In genomic region chr15:57224664-57225063, GRCh38 we compare ENCODE assay signal across 14 cellular contexts.
DNase-seq lines count a peak whose midpoint lies in the region; ATAC-seq, FAIRE-seq and TF ChIP-seq lines count a peak whose summit lies in the region.
"Had no signal": no experiment of that assay in that cellular context is flagged by ENCODE, and none has a peak within 500 bp of the region (broad histone marks: within the 10 kb centered on the region; RNA-seq: fewer than 3 reads in every experiment).

No MANE protein-coding gene starts in this region.

- no peak overlapping the region for H3K4me3 Mint-ChIP-seq in astrocyte (ENCODE audit: unreplicated experiment)
- H3K4me3 Mint-ChIP-seq in immature natural killer cell = no peak overlapping the region
- H3K4me3 Mint-ChIP-seq: stimulated activated memory B cell treated with anti-CD40 and anti-IgM and Interleukin-4, amounts not matched to agents 10 μg/mL and 1 μg/mL and 100 μg/mL, for 72 hours had no signal

- H3K36me3 ChIP-seq in HUES6 (ENCODE audit: control insufficient read depth, insufficient read depth, low read length) = no peaks in the 10 kb centered on the region
- H3K36me3 ChIP-seq in astrocyte (ENCODE audit: insufficient read depth, low read length) = no peaks in the 10 kb centered on the region
- H3K36me3 ChIP-seq: adrenal gland had no signal

- H4K20me1 ChIP-seq in astrocyte (ENCODE audit: insufficient read depth, low read length) = peaks cover 18% of the 10 kb centered on the region

- H3K4me1 Mint-ChIP-seq in astrocyte (ENCODE audit: low read depth, unreplicated experiment) = peaks cover 33% of the 10 kb centered on the region
- peaks cover 0 to 6% of the 10 kb centered on the region in 2 donors for H3K4me1 Mint-ChIP-seq in immature natural killer cell

- no peak overlapping the region for H3K9ac ChIP-seq in HUES6 (ENCODE audit: low read length)
- H3K9ac ChIP-seq in astrocyte (ENCODE audit: low read length) = peak overlapping the region; percentile 47

- H3K4me1 ChIP-seq in HUES6 (ENCODE audit: control insufficient read depth, insufficient read depth, low read length) = peaks cover 9% of the 10 kb centered on the region
- peaks cover 22% of the 10 kb centered on the region for H3K4me1 ChIP-seq in astrocyte (ENCODE audit: insufficient read depth, low read length)

- TF ChIP-seq CTCF in astrocyte (IDR thresholded peaks at IDR 0.05; ENCODE audit: insufficient read depth, low read depth, low read length) = no peak

- H3K4me3 ChIP-seq in HUES6 (ENCODE audit: low read depth, low read length) (no peak overlapping the region), astrocyte (ENCODE audit: insufficient read depth, low read depth, low read length) (no peak overlapping the region)
- H3K4me3 ChIP-seq: adrenal gland had no signal

- no peaks in the 10 kb centered on the region for H3K9me3 Mint-ChIP-seq in astrocyte (ENCODE audit: unreplicated experiment)
- no peaks in the 10 kb centered on the region for H3K9me3 Mint-ChIP-seq in immature natural killer cell
- H3K9me3 Mint-ChIP-seq: stimulated activated memory B cell treated with anti-CD40 and anti-IgM and Interleukin-4, amounts not matched to agents 10 μg/mL and 1 μg/mL and 100 μg/mL, for 72 hours had no signal

- H3K4me2 ChIP-seq in astrocyte (ENCODE audit: low read length) = peak overlapping the region; percentile 56

- H3K27me3 ChIP-seq in HUES6 (ENCODE audit: control insufficient read depth, insufficient read depth, low read length) (no peaks in the 10 kb centered on the region), astrocyte (ENCODE audit: insufficient read depth, low read length) (no peaks in the 10 kb centered on the region)
- H3K27me3 ChIP-seq: adrenal gland had no signal

- no peaks in the 10 kb centered on the region for H3K36me3 Mint-ChIP-seq in astrocyte (ENCODE audit: low read depth, unreplicated experiment)
- no peaks in the 10 kb centered on the region for H3K36me3 Mint-ChIP-seq in immature natural killer cell
- H3K36me3 Mint-ChIP-seq: stimulated activated memory B cell treated with anti-CD40 and anti-IgM and Interleukin-4, amounts not matched to agents 10 μg/mL and 1 μg/mL and 100 μg/mL, for 72 hours had no signal

- ATAC-seq in HG02759 (IDR thresholded peaks at IDR 0.05; ENCODE audit: unreplicated experiment) = no peak
- ATAC-seq: stimulated activated memory B cell treated with anti-CD40 and anti-IgM and Interleukin-4, amounts not matched to agents 10 μg/mL and 1 μg/mL and 100 μg/mL, for 72 hours had no signal

- H3K27me3 Mint-ChIP-seq in astrocyte (ENCODE audit: low read depth, unreplicated experiment) = no peaks in the 10 kb centered on the region
- H3K27me3 Mint-ChIP-seq in immature natural killer cell (ENCODE audit: low read depth in 3 of 3) = no peaks in the 10 kb centered on the region
- H3K27me3 Mint-ChIP-seq: stimulated activated memory B cell treated with anti-CD40 and anti-IgM and Interleukin-4, amounts not matched to agents 10 μg/mL and 1 μg/mL and 100 μg/mL, for 72 hours had no signal

- no peak overlapping the region for H2AFZ ChIP-seq in astrocyte (ENCODE audit: low read depth, low read length)

- DNase-seq in AG20443 (ENCODE audit: low spot score) (peak; percentile 21), astrocyte (ENCODE audit: low read depth) (peak; percentile 88), kidney tubule cell (ENCODE audit: low spot score) (peak; percentile 10), SK-N-DZ (ENCODE audit: low spot score) (no peak), mesenteric fat pad (ENCODE audit: low spot score) (no peak), immature natural killer cell (no peak)
- DNase-seq: adrenal gland; NCI-H1694; stimulated activated CD4-positive, alpha-beta T cell treated with anti-CD3 and anti-CD28 coated beads, Interleukin-4, amount 100 ng/mL, for 24 hours had no signal

- H3K27ac ChIP-seq in HUES6 (ENCODE audit: low read depth, low read length) (peak overlapping the region; percentile 42; the same call in 1 of the 2 replicates), astrocyte (ENCODE audit: low read depth, low read length) (peak overlapping the region; percentile 59)
- H3K27ac ChIP-seq: adrenal gland, C4-2B had no signal

- H3K9me3 ChIP-seq in HUES6 (ENCODE audit: control insufficient read depth, insufficient read depth, low read depth, low read length) = no peaks in the 10 kb centered on the region
- H3K9me3 ChIP-seq in astrocyte (ENCODE audit: insufficient read depth, low read depth, low read length) = no peaks in the 10 kb centered on the region
- H3K9me3 ChIP-seq: adrenal gland had no signal

- H3K27ac Mint-ChIP-seq in astrocyte (ENCODE audit: unreplicated experiment) = peak overlapping the region; percentile 59
- H3K27ac Mint-ChIP-seq in immature natural killer cell = no peak overlapping the region
- H3K27ac Mint-ChIP-seq: stimulated activated memory B cell treated with anti-CD40 and anti-IgM and Interleukin-4, amounts not matched to agents 10 μg/mL and 1 μg/mL and 100 μg/mL, for 72 hours had no signal

- no peak for FAIRE-seq in astrocyte (lab: Jason Lieb, UNC)
- FAIRE-seq: frontal cortex had no signal

- H3K79me2 ChIP-seq in astrocyte (ENCODE audit: insufficient read depth, low read length) = peaks cover 77% of the 10 kb centered on the region

Comparison
In these comparisons a context has a peak if more than half of its experiments do, and no peak if none do; other contexts are left out.
1. DNase-seq: peak in AG20443 (single experiment), astrocyte (single experiment) and kidney tubule cell (single experiment); none in SK-N-DZ (single experiment), mesenteric fat pad (single experiment) and immature natural killer cell (0 of 3).